Comparison of ENCODE assay signal across 1 cellular context in the genomic region with DNA sequence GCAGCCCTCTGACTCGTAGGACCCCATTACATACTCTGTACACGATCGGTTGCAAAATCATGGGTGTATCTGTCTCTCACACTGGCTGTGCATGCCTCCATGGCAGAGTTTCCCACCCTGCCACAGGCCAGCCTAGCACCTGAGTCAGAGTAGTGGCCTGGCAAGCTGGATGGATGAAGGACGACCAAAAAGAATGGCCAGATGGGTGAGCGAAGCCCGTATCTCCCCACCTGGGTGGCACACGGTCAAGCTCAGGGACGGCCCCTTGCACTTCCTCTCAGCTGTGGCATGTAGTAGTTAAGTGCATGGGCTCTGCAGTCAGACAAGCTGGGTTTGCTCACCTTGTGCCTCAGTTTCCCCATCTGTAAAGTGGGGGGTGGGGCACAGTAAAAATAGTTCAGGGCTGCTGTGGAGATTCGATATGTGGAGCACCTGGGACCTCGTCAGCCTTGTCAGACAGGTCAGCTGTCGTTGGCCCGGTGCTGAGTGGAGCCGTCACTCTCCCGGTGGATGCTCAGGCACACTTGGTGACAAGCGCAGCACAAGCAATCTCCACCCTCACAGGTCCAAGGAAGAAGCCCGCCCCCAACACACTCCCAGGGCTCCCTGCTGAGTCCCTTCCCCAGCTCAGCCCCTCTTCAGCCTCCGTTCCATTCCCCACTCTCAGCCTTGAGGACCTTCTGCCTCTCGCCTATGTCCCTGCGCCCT.
TF ChIP-seq lines count a peak whose summit lies in the region.

No MANE protein-coding gene starts in this region.

TF ChIP-seq in HepG2, 621 proteins besides CTCF, POLR2A, EP300 and RAD21 (continued from another document and continues in another):
- TF ChIP-seq, protein P1, sequence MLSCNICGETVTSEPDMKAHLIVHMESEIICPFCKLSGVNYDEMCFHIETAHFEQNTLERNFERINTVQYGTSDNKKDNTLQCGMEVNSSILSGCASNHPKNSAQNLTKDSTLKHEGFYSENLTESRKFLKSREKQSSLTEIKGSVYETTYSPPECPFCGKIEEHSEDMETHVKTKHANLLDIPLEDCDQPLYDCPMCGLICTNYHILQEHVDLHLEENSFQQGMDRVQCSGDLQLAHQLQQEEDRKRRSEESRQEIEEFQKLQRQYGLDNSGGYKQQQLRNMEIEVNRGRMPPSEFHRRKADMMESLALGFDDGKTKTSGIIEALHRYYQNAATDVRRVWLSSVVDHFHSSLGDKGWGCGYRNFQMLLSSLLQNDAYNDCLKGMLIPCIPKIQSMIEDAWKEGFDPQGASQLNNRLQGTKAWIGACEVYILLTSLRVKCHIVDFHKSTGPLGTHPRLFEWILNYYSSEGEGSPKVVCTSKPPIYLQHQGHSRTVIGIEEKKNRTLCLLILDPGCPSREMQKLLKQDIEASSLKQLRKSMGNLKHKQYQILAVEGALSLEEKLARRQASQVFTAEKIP (CRISPR knock-in tag; IDR thresholded peaks at IDR 0.05; ENCODE audit: borderline replicate concordance), result no peak
- TF ChIP-seq KLF13 (CRISPR knock-in tag; IDR thresholded peaks at IDR 0.05), result no peak
- TF ChIP-seq YEATS2 (CRISPR knock-in tag; IDR thresholded peaks at IDR 0.05; ENCODE audit: borderline replicate concordance), result no peak
- TF ChIP-seq, protein P2, sequence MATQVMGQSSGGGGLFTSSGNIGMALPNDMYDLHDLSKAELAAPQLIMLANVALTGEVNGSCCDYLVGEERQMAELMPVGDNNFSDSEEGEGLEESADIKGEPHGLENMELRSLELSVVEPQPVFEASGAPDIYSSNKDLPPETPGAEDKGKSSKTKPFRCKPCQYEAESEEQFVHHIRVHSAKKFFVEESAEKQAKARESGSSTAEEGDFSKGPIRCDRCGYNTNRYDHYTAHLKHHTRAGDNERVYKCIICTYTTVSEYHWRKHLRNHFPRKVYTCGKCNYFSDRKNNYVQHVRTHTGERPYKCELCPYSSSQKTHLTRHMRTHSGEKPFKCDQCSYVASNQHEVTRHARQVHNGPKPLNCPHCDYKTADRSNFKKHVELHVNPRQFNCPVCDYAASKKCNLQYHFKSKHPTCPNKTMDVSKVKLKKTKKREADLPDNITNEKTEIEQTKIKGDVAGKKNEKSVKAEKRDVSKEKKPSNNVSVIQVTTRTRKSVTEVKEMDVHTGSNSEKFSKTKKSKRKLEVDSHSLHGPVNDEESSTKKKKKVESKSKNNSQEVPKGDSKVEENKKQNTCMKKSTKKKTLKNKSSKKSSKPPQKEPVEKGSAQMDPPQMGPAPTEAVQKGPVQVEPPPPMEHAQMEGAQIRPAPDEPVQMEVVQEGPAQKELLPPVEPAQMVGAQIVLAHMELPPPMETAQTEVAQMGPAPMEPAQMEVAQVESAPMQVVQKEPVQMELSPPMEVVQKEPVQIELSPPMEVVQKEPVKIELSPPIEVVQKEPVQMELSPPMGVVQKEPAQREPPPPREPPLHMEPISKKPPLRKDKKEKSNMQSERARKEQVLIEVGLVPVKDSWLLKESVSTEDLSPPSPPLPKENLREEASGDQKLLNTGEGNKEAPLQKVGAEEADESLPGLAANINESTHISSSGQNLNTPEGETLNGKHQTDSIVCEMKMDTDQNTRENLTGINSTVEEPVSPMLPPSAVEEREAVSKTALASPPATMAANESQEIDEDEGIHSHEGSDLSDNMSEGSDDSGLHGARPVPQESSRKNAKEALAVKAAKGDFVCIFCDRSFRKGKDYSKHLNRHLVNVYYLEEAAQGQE (IDR thresholded peaks at IDR 0.05; ENCODE audit: borderline replicate concordance in 1 of 2, low read depth in 1 of 2, low read length in 2 of 2), result no peak
- no peak for TF ChIP-seq RCOR2 (CRISPR knock-in tag; IDR thresholded peaks at IDR 0.05)
- TF ChIP-seq NR2F2 (IDR thresholded peaks at IDR 0.05; ENCODE audit: borderline replicate concordance, low read depth), result no peak
- TF ChIP-seq, protein P3, sequence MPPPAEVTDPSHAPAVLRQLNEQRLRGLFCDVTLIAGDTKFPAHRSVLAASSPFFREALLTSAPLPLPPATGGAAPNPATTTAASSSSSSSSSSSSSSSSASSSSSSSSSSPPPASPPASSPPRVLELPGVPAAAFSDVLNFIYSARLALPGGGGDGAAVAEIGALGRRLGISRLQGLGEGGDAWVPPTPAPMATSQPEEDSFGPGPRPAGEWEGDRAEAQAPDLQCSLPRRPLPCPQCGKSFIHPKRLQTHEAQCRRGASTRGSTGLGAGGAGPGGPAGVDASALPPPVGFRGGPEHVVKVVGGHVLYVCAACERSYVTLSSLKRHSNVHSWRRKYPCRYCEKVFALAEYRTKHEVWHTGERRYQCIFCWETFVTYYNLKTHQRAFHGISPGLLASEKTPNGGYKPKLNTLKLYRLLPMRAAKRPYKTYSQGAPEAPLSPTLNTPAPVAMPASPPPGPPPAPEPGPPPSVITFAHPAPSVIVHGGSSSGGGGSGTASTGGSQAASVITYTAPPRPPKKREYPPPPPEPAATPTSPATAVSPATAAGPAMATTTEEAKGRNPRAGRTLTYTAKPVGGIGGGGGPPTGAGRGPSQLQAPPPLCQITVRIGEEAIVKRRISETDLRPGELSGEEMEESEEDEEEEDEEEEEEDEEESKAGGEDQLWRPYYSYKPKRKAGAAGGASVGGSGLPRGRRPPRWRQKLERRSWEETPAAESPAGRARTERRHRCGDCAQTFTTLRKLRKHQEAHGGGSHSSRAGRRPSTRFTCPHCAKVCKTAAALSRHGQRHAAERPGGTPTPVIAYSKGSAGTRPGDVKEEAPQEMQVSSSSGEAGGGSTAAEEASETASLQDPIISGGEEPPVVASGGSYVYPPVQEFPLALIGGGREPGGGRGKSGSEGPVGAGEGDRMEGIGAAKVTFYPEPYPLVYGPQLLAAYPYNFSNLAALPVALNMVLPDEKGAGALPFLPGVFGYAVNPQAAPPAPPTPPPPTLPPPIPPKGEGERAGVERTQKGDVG (CRISPR knock-in tag; IDR thresholded peaks at IDR 0.05; ENCODE audit: borderline replicate concordance), result no peak
- TF ChIP-seq ZNF577 (CRISPR knock-in tag; IDR thresholded peaks at IDR 0.05; ENCODE audit: borderline replicate concordance, low read depth), result no peak
- no peak for TF ChIP-seq PHB2 (IDR thresholded peaks at IDR 0.05; ENCODE audit: partially characterized antibody)
- no peak for TF ChIP-seq SP5 (CRISPR knock-in tag; IDR thresholded peaks at IDR 0.05; ENCODE audit: borderline replicate concordance, low read depth)
- no peak for TF ChIP-seq NR2C2 (CRISPR knock-in tag; IDR thresholded peaks at IDR 0.05; ENCODE audit: borderline replicate concordance)
- 0 out of 2 replicates have a peak, but pooled peaks have one; percentile 33 for TF ChIP-seq ZNF713 (CRISPR knock-in tag; IDR thresholded peaks at IDR 0.05)
- no peak for TF ChIP-seq POLR2G (IDR thresholded peaks at IDR 0.05; ENCODE audit: low read depth, low read length)
- no peak for TF ChIP-seq ZNF660 (CRISPR knock-in tag; IDR thresholded peaks at IDR 0.05; ENCODE audit: borderline replicate concordance, low read depth)
- TF ChIP-seq ZNF101 (CRISPR knock-in tag; IDR thresholded peaks at IDR 0.05; ENCODE audit: borderline replicate concordance, low read depth), result no peak
- no peak for TF ChIP-seq ZHX2 (IDR thresholded peaks at IDR 0.05; ENCODE audit: low read depth)
- no peak for TF ChIP-seq ZHX2 (CRISPR knock-in tag; IDR thresholded peaks at IDR 0.05; ENCODE audit: borderline replicate concordance)
- TF ChIP-seq ZNF24 (IDR thresholded peaks at IDR 0.05), result no peak
- TF ChIP-seq ZBTB8A (CRISPR knock-in tag; IDR thresholded peaks at IDR 0.05; ENCODE audit: borderline replicate concordance, low read depth), result no peak
- TF ChIP-seq ZBTB25 (CRISPR knock-in tag; IDR thresholded peaks at IDR 0.05), result no peak
- TF ChIP-seq FOXP1 (IDR thresholded peaks at IDR 0.05), result no peak
- no peak for TF ChIP-seq FOXP1 (CRISPR knock-in tag; IDR thresholded peaks at IDR 0.05)
- no peak for TF ChIP-seq MAZ (IDR thresholded peaks at IDR 0.05; ENCODE audit: borderline replicate concordance, low read depth, low read length)
- TF ChIP-seq MAZ (CRISPR knock-in tag; IDR thresholded peaks at IDR 0.05; ENCODE audit: low read depth), result no peak
- no peak for TF ChIP-seq PAF1 (CRISPR knock-in tag; IDR thresholded peaks at IDR 0.05)
- no peak for TF ChIP-seq ZMYM2 (CRISPR knock-in tag; IDR thresholded peaks at IDR 0.05)
- TF ChIP-seq MEIS1 (CRISPR knock-in tag; IDR thresholded peaks at IDR 0.05; ENCODE audit: borderline replicate concordance), result no peak
- TF ChIP-seq ZNF687 (CRISPR knock-in tag; IDR thresholded peaks at IDR 0.05), result no peak; the same call in 1 of the 2 replicates
